Comparison of ENCODE assay signal across 9 cellular contexts in genomic region chr14:68468437-68469207, GRCh38.
DNase-seq lines count a peak whose midpoint lies in the region; ATAC-seq and TF ChIP-seq lines count a peak whose summit lies in the region.
"Had no signal": no experiment of that assay in that cellular context is flagged by ENCODE, and none has a peak within 500 bp of the region (broad histone marks: within the 10 kb centered on the region; RNA-seq: fewer than 3 reads in every experiment).

No MANE protein-coding gene starts in this region.

- H3K36me3 ChIP-seq in CD8-positive, alpha-beta T cell (ENCODE audit: insufficient read depth, low read length): no peaks in the 10 kb centered on the region
- H3K36me3 ChIP-seq in RWPE2 (ENCODE audit: low read depth) (no peaks in the 10 kb centered on the region), trophoblast cell (ENCODE audit: control insufficient read depth in 1 of 2, insufficient read depth in 2 of 2, low read length in 2 of 2) (no peaks in the 10 kb centered on the region), colonic mucosa (no peaks in the 10 kb centered on the region)

- peak in 5 of 7 experiments; percentile 9 to 56 (median 14) for DNase-seq in CD8-positive, alpha-beta T cell
- DNase-seq in RWPE2 (ENCODE audit: low spot score) (no peak), trophoblast cell (peak; percentile 90 to 95), NCI-H510A treated with DMSO at 0.1 percent for 48 hours (lab: John Stamatoyannopoulos, UW) (no peak), NCI-H524 treated with DMSO at 0.1 percent for 48 hours (lab: John Stamatoyannopoulos, UW) (no peak), middle frontal gyrus (ENCODE audit: extremely low spot score, low spot score) (no peak), colonic mucosa (no peak)
- DNase-seq: glutamatergic neuron had no signal

- no peak overlapping the region for H3K4me3 ChIP-seq in CD8-positive, alpha-beta T cell (ENCODE audit: low read depth, low read length)
- H3K4me3 ChIP-seq in RWPE2 (ENCODE audit: severe bottlenecking): no peak overlapping the region
- no peak overlapping the region for H3K4me3 ChIP-seq in trophoblast cell (ENCODE audit: low read depth, low read length)
- H3K4me3 ChIP-seq in colonic mucosa: no peak overlapping the region

- H3K36me3 Mint-ChIP-seq in CD8-positive, alpha-beta T cell: peaks cover 3% of the 10 kb centered on the region
- H3K36me3 Mint-ChIP-seq in dendritic cell treated with granulocyte-macrophage colony-stimulating factor and Interleukin-4, amounts not matched to agents 40 ng/mL and 50 ng/mL, for 4 days (ENCODE audit: low read depth): no peaks in the 10 kb centered on the region

- no peak overlapping the region for H3K27ac Mint-ChIP-seq in CD8-positive, alpha-beta T cell
- H3K27ac Mint-ChIP-seq in dendritic cell treated with granulocyte-macrophage colony-stimulating factor and Interleukin-4, amounts not matched to agents 40 ng/mL and 50 ng/mL, for 4 days: peak overlapping the region; percentile 37

- no peak overlapping the region for H3K27ac ChIP-seq in CD8-positive, alpha-beta T cell (ENCODE audit: low read depth, low read length)
- H3K27ac ChIP-seq in RWPE2 (ENCODE audit: poor library complexity, severe bottlenecking) (peak overlapping the region; percentile 99), trophoblast cell (ENCODE audit: low read depth, low read length) (peak overlapping the region; percentile 81), colonic mucosa (no peak overlapping the region)

- WGBS in trophoblast cell (ENCODE audit: extremely low coverage, insufficient coverage, insufficient read length): no CpG with 5 or more reads among the region's 5 CpGs

- peak overlapping the region; percentile 1 for H2AK5ac ChIP-seq in trophoblast cell (ENCODE audit: low read length)

- CTCF ChIA-PET in CD8-positive, alpha-beta T cell (lab: Charles Lee): interaction anchor here (0.6 to 2.2 kb wide), 3 partner anchors 51 to 348 kb away, joined by 3 to 7 read pairs (median 6); no protein-coding TSS in a partner anchor

- no peak overlapping the region for H4K12ac ChIP-seq in trophoblast cell (ENCODE audit: low read depth, low read length)

- peak overlapping the region; percentile 85 for H2BK120ac ChIP-seq in trophoblast cell (ENCODE audit: insufficient read depth, low read length, poor library complexity)

- H2BK12ac ChIP-seq in trophoblast cell (ENCODE audit: low read length): peak overlapping the region; percentile 77

- H3K27me3 ChIP-seq in CD8-positive, alpha-beta T cell (ENCODE audit: insufficient read depth, low read length): no peaks in the 10 kb centered on the region
- H3K27me3 ChIP-seq in RWPE2 (ENCODE audit: insufficient read depth, poor library complexity, severe bottlenecking) (no peaks in the 10 kb centered on the region), trophoblast cell (ENCODE audit: insufficient read depth, low read length) (no peaks in the 10 kb centered on the region), colonic mucosa (no peaks in the 10 kb centered on the region)

- peak; percentile 81 for ATAC-seq in CD8-positive, alpha-beta T cell
- ATAC-seq in RWPE2 (ENCODE audit: low read depth): peak; percentile 61

- POLR2A ChIA-PET in CD8-positive, alpha-beta T cell (lab: Charles Lee): interaction anchor here (1.7 kb wide), 1 partner anchor 325 kb away, joined by 6 read pairs; the partner anchor contains the start of gene ZFP36L1

- peak overlapping the region; percentile 73 for H2BK5ac ChIP-seq in trophoblast cell (ENCODE audit: low read depth, low read length, poor library complexity)

- H4K91ac ChIP-seq in trophoblast cell (ENCODE audit: low read depth, low read length): peak overlapping the region; percentile 91

- no peak overlapping the region for H3K4me3 Mint-ChIP-seq in CD8-positive, alpha-beta T cell
- H3K4me3 Mint-ChIP-seq in dendritic cell treated with granulocyte-macrophage colony-stimulating factor and Interleukin-4, amounts not matched to agents 40 ng/mL and 50 ng/mL, for 4 days: no peak overlapping the region

- intact Hi-C loops in CD8-positive, alpha-beta T cell (cut with DNase I, micrococcal nuclease): no loop called here
- intact Hi-C loops in dendritic cell treated with granulocyte-macrophage colony-stimulating factor and Interleukin-4, amounts not matched to agents 40 ng/mL and 50 ng/mL, for 4 days (cut with micrococcal nuclease): no loop called here
- intact Hi-C loops in colonic mucosa (cut with DNase I): no loop called here

- H4K8ac ChIP-seq in trophoblast cell (ENCODE audit: low read depth, low read length): peak overlapping the region; percentile 76

- H3K4me1 ChIP-seq in CD8-positive, alpha-beta T cell (ENCODE audit: insufficient read depth, low read length): peaks cover 11% of the 10 kb centered on the region
- H3K4me1 ChIP-seq in RWPE2 (ENCODE audit: insufficient read depth, poor library complexity, severe bottlenecking) (peaks cover 65% of the 10 kb centered on the region), trophoblast cell (ENCODE audit: control insufficient read depth in 1 of 2, insufficient read depth in 2 of 2, low read length in 2 of 2) (peaks cover 12 to 21% of the 10 kb centered on the region in 2 experiments), colonic mucosa (no peaks in the 10 kb centered on the region)

- H3K27me3 Mint-ChIP-seq in CD8-positive, alpha-beta T cell (ENCODE audit: low read depth): no peaks in the 10 kb centered on the region
- H3K27me3 Mint-ChIP-seq in dendritic cell treated with granulocyte-macrophage colony-stimulating factor and Interleukin-4, amounts not matched to agents 40 ng/mL and 50 ng/mL, for 4 days: no peaks in the 10 kb centered on the region

- H3K4me2 ChIP-seq in trophoblast cell (ENCODE audit: low read length): no peak overlapping the region

- H3K9me3 Mint-ChIP-seq in CD8-positive, alpha-beta T cell: no peaks in the 10 kb centered on the region
- H3K9me3 Mint-ChIP-seq in dendritic cell treated with granulocyte-macrophage colony-stimulating factor and Interleukin-4, amounts not matched to agents 40 ng/mL and 50 ng/mL, for 4 days: no peaks in the 10 kb centered on the region

- no peak overlapping the region for H2AFZ ChIP-seq in trophoblast cell (ENCODE audit: insufficient read depth, low read length, poor library complexity)

- H3K23ac ChIP-seq in trophoblast cell (ENCODE audit: low read length): no peak overlapping the region

- H3K14ac ChIP-seq in trophoblast cell (ENCODE audit: low read length): peak overlapping the region; percentile 87

- no peaks in the 10 kb centered on the region for H3K9me3 ChIP-seq in CD8-positive, alpha-beta T cell (ENCODE audit: low read length)
- H3K9me3 ChIP-seq in RWPE2 (ENCODE audit: severe bottlenecking) (no peaks in the 10 kb centered on the region), trophoblast cell (ENCODE audit: insufficient read depth, low read depth, low read length) (no peaks in the 10 kb centered on the region), colonic mucosa (no peaks in the 10 kb centered on the region)

- TF ChIP-seq CTCF in CD8-positive, alpha-beta T cell (IDR thresholded peaks at IDR 0.05): no peak
- TF ChIP-seq CTCF in RWPE2 (IDR thresholded peaks at IDR 0.05; ENCODE audit: poor library complexity, severe bottlenecking): no peak
- no peak for TF ChIP-seq CTCF in colonic mucosa (IDR thresholded peaks at IDR 0.05)

- peaks cover 5% of the 10 kb centered on the region for H3K79me2 ChIP-seq in trophoblast cell (ENCODE audit: control insufficient read depth, insufficient read depth, low read length, poor library complexity)

- H3K4me1 Mint-ChIP-seq in CD8-positive, alpha-beta T cell (ENCODE audit: low read depth): peaks cover 19% of the 10 kb centered on the region
- H3K4me1 Mint-ChIP-seq in dendritic cell treated with granulocyte-macrophage colony-stimulating factor and Interleukin-4, amounts not matched to agents 40 ng/mL and 50 ng/mL, for 4 days (ENCODE audit: low read depth): peaks cover 81% of the 10 kb centered on the region

- no peak overlapping the region for H3K9ac ChIP-seq in trophoblast cell (ENCODE audit: low read length)
- no peak overlapping the region for H3K9ac ChIP-seq in colonic mucosa (ENCODE audit: low read depth in 2 of 2, low read length in 2 of 2)

- peaks cover 31% of the 10 kb centered on the region for H3K79me1 ChIP-seq in trophoblast cell (ENCODE audit: low read length)

- H3K4ac ChIP-seq in trophoblast cell (ENCODE audit: low read depth, low read length): peak overlapping the region; percentile 3

- H3K18ac ChIP-seq in trophoblast cell (ENCODE audit: low read length): peak overlapping the region; percentile 68

Comparison
In these comparisons a context has a peak if more than half of its experiments do, and no peak if none do; other contexts are left out.
1. DNase-seq: peak in CD8-positive, alpha-beta T cell (5 of 7) and trophoblast cell (2 of 2); none in RWPE2 (single experiment), NCI-H510A treated with DMSO at 0.1 percent for 48 hours (single experiment), NCI-H524 treated with DMSO at 0.1 percent for 48 hours (single experiment), middle frontal gyrus (single experiment) and colonic mucosa (single experiment).
2. H3K27ac ChIP-seq: peak in RWPE2 (single experiment) and trophoblast cell (single experiment); none in CD8-positive, alpha-beta T cell (single experiment) and colonic mucosa (single experiment).